11 cellular contexts compared by ENCODE assay signal in the genomic region with DNA sequence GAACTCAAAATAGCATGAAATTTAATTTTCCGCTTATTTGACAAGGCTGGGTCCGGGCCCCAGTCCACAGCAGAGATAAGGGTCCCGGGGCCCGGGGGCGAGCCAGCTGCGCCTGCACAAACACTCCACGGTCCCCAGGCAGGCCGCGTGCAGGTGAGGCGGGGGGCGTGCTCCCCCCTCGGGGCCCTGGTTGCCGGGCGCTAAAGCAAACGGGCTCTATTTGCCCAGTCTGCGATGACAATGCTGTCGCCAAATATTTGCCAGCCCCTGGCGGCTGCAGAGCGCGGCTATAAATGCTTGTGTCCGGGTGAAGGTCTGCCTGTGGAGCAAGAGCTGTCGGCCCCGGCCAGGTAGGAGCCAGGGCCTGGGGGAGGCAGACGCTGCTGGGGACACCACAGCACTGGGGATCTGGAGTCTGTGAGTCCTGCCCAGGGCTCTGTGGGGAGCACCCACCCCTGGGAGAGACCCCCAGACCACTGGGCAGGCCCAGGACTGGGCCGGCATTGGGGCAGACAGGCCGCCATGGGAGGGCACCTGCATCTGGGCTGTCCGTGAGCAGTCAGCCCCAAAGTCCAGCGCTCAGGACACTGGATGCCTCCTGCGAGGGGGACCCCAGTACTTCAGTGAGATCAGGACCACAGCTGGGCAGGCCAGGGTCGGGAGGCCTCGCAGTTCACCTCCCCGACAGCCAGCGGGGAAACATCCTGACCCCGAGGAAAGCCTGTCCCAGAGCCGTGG. TPM values are rescaled to one million over a fixed set of nuclear protein-coding genes. Genes with fewer than 3 reads are reported as not detected.
DNase-seq lines count a peak whose midpoint lies in the region; ATAC-seq and TF ChIP-seq lines count a peak whose summit lies in the region.
"Had no signal": no experiment of that assay in that cellular context is flagged by ENCODE, and none has a peak within 500 bp of the region (broad histone marks: within the 10 kb centered on the region; RNA-seq: fewer than 3 reads in every experiment).

PERCC1 (plus strand) TSS at position 320 of the 738 bp plus-strand sequence. CDS start 1,516 bp downstream, outside the sequence.

- no peaks in the 10 kb centered on the region for H3K27me3 ChIP-seq in CD8-positive, alpha-beta memory T cell (ENCODE audit: insufficient read depth, low read length, poor library complexity, severe bottlenecking)
- no peaks in the 10 kb centered on the region for H3K27me3 ChIP-seq in liver (ENCODE audit: control insufficient read depth in 4 of 4, insufficient read depth in 4 of 4, low read length in 3 of 4)

- H3K27ac Mint-ChIP-seq in CD8-positive, alpha-beta memory T cell, result peak within 1 kb of the TSS in 2 of 8 donors; percentile 47 to 76
- H3K27ac Mint-ChIP-seq: T-helper 2 cell treated with Interferon-gamma antibody and Interleukin-4, amounts not matched to agents 5 μg/mL and 100 μg/mL, for 36 hours had no signal

- H3K36me3 Mint-ChIP-seq in CD8-positive, alpha-beta memory T cell, result no peaks in the 10 kb centered on the region

- POLR2A ChIA-PET in CD8-positive, alpha-beta memory T cell (lab: Charles Lee), result no interaction called here

- no peaks in the 10 kb centered on the region for H3K36me3 ChIP-seq in CD8-positive, alpha-beta memory T cell (ENCODE audit: insufficient read depth, low read length)
- no peaks in the 10 kb centered on the region for H3K36me3 ChIP-seq in liver (ENCODE audit: control insufficient read depth in 4 of 4, insufficient read depth in 3 of 4, low read depth in 1 of 4, low read length in 3 of 4)

- 32% methylated on average over 35 of the region's 35 CpGs for WGBS in liver

- no peak within 1 kb of the TSS for H3K27ac ChIP-seq in CD8-positive, alpha-beta memory T cell (ENCODE audit: low read depth, low read length)
- no peak within 1 kb of the TSS for H3K27ac ChIP-seq in liver (ENCODE audit: low read depth in 1 of 2, low read length in 2 of 2)
- H3K27ac ChIP-seq: HL-60 had no signal

- H3K27me3 Mint-ChIP-seq in CD8-positive, alpha-beta memory T cell, result no peaks in the 10 kb centered on the region

- DNase-seq in CD8-positive, alpha-beta memory T cell, result no peak
- DNase-seq in SK-N-DZ (ENCODE audit: low spot score) (peak; percentile 78), cortex of kidney (lab: John Stamatoyannopoulos, UW) (no peak)

- H3K4me1 Mint-ChIP-seq in CD8-positive, alpha-beta memory T cell, result peaks cover 0 to 5% (median 0%) of the 10 kb centered on the region in 3 donors

- TF ChIP-seq CTCF in LNCAP (IDR thresholded peaks at IDR 0.05) (peak; percentile 25; the same call in 1 of the 2 replicates), liver (IDR thresholded peaks at IDR 0.05; ENCODE audit: low read depth, low read length, missing input control) (peak; percentile 44)

- H3K9ac ChIP-seq in liver (ENCODE audit: low read depth in 1 of 2, low read length in 2 of 2), result no peak within 1 kb of the TSS

- H3K4me3 ChIP-seq in CD8-positive, alpha-beta memory T cell (ENCODE audit: low read length), result no peak within 1 kb of the TSS
- no peak within 1 kb of the TSS for H3K4me3 ChIP-seq in liver (ENCODE audit: low read depth in 1 of 3, low read length in 3 of 3)

- H3K4me1 ChIP-seq in CD8-positive, alpha-beta memory T cell (ENCODE audit: insufficient read depth, low read length), result no peaks in the 10 kb centered on the region
- H3K4me1 ChIP-seq in liver (ENCODE audit: control insufficient read depth in 4 of 4, insufficient read depth in 4 of 4, low read length in 3 of 4), result peaks cover 5 to 14% (median 9%) of the 10 kb centered on the region in 4 donors

- CTCF ChIA-PET in CD8-positive, alpha-beta memory T cell (lab: Charles Lee), result no interaction called here

- no peaks in the 10 kb centered on the region for H3K9me3 Mint-ChIP-seq in CD8-positive, alpha-beta memory T cell
- H3K9me3 Mint-ChIP-seq: T-helper 2 cell treated with Interferon-gamma antibody and Interleukin-4, amounts not matched to agents 5 μg/mL and 100 μg/mL, for 36 hours had no signal

- TF ChIP-seq RAD21 in liver (IDR thresholded peaks at IDR 0.05), result peak in 1 of 2 donors; percentile 65

- ATAC-seq in GM18861 (IDR thresholded peaks at IDR 0.05; ENCODE audit: unreplicated experiment), result no peak
- ATAC-seq in GM21576 (IDR thresholded peaks at IDR 0.05; ENCODE audit: unreplicated experiment), result no peak
- no peak for ATAC-seq in GM19035 (IDR thresholded peaks at IDR 0.05; ENCODE audit: unreplicated experiment)
- ATAC-seq: gastroesophageal sphincter had no signal

- H3K9me3 ChIP-seq in CD8-positive, alpha-beta memory T cell (ENCODE audit: low read length), result no peaks in the 10 kb centered on the region
- no peaks in the 10 kb centered on the region for H3K9me3 ChIP-seq in liver (ENCODE audit: control insufficient read depth in 4 of 4, low read length in 3 of 4)
- H3K9me3 ChIP-seq: gastroesophageal sphincter had no signal

- peak within 1 kb of the TSS in 4 of 7 donors; percentile 41 to 80 (median 55) for H3K4me3 Mint-ChIP-seq in CD8-positive, alpha-beta memory T cell
- H3K4me3 Mint-ChIP-seq: T-helper 2 cell treated with Interferon-gamma antibody and Interleukin-4, amounts not matched to agents 5 μg/mL and 100 μg/mL, for 36 hours had no signal

TF ChIP-seq in liver, 16 proteins besides CTCF, POLR2A, EP300 and RAD21:
- peak; percentile 23 for TF ChIP-seq SP1 (IDR thresholded peaks at IDR 0.05)
- TF ChIP-seq, protein P1, sequence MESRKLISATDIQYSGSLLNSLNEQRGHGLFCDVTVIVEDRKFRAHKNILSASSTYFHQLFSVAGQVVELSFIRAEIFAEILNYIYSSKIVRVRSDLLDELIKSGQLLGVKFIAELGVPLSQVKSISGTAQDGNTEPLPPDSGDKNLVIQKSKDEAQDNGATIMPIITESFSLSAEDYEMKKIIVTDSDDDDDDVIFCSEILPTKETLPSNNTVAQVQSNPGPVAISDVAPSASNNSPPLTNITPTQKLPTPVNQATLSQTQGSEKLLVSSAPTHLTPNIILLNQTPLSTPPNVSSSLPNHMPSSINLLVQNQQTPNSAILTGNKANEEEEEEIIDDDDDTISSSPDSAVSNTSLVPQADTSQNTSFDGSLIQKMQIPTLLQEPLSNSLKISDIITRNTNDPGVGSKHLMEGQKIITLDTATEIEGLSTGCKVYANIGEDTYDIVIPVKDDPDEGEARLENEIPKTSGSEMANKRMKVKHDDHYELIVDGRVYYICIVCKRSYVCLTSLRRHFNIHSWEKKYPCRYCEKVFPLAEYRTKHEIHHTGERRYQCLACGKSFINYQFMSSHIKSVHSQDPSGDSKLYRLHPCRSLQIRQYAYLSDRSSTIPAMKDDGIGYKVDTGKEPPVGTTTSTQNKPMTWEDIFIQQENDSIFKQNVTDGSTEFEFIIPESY (IDR thresholded peaks at IDR 0.05), result no peak
- peak in 1 of 2 donors; percentile 15 for TF ChIP-seq HNF4A (conservative IDR thresholded peaks at IDR 0.05)
- TF ChIP-seq GABPA (IDR thresholded peaks at IDR 0.05 in 1 of 2, conservative IDR thresholded peaks at IDR 0.05 in 1 of 2), result no peak
TF ChIP-seq in liver: peak in this region for 2.

RNA-seq across cellular contexts. Expression of gene PERCC1, which starts in this region (rescaled TPM):
- under 1 TPM; 0.33 to 0.48 TPM for total RNA-seq in CD8-positive, alpha-beta memory T cell
- polyA plus RNA-seq in CD8-positive, alpha-beta memory T cell, result not detected
- polyA plus RNA-seq in SK-N-DZ (2014; cell fraction: cytosol; rRNA removed), result 2.0 and 5.6 TPM in 2 replicates
- polyA plus RNA-seq in SK-N-DZ (2014; cell fraction: nucleus; rRNA removed), result 1.2 and 3.3 TPM in 2 replicates
- 1 to 10 TPM in 1 of 2 donors, under 1 TPM in 1; 0.50 to 4.7 TPM for total RNA-seq in liver
- not detected for polyA plus RNA-seq in liver
